In the genomic region with DNA sequence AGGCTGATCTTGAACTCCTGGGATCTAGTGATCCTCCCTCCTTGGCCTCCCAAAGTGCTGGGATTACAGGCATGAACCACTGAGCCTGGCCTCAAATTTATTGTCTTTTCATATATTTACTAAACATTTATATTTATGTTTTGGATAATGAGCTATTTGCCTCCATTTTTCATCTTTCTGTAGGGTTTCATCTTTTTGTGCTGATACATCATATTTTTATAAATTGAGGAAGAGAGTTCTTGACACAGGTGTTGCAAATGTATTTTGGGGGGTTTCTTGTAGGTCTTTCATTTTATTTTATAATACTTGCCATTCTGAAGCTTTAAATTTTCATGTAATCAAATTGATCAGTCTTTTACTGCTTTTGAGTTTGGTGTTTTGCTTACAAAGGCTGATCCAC, we compare ENCODE assay signal across 20 cellular contexts.
DNase-seq lines count a peak whose midpoint lies in the region; ATAC-seq, FAIRE-seq and TF ChIP-seq lines count a peak whose summit lies in the region.
"Had no signal": no experiment of that assay in that cellular context is flagged by ENCODE, and none has a peak within 500 bp of the region (broad histone marks: within the 10 kb centered on the region; RNA-seq: fewer than 3 reads in every experiment).

No MANE protein-coding gene starts in this region.

- no TSS peak for BruUV-seq in HepG2 (replicated peaks; lab: Mats Ljungman, UMichigan)
- BruUV-seq in IMR-90 (replicated peaks; lab: Mats Ljungman, UMichigan): no TSS peak

- no peak overlapping the region for H4K8ac ChIP-seq in IMR-90 (ENCODE audit: low read depth in 2 of 2, low read length in 2 of 2)
- no peak overlapping the region for H4K8ac ChIP-seq in H1 (ENCODE audit: extremely low read depth, insufficient read depth, low read length)

- no peak overlapping the region for H3K18ac ChIP-seq in IMR-90 (ENCODE audit: low read depth, low read length)
- no peak overlapping the region for H3K18ac ChIP-seq in H1 (ENCODE audit: extremely low read depth, low read length)

- H4K20me1 ChIP-seq in HepG2 (ENCODE audit: insufficient read depth, low read length) (no peaks in the 10 kb centered on the region), IMR-90 (ENCODE audit: insufficient read depth, low read length) (no peaks in the 10 kb centered on the region), H1 (replicated peaks in 1 of 2; ENCODE audit: control insufficient read depth in 1 of 2, insufficient read depth in 2 of 2, low read length in 2 of 2) (no peaks in the 10 kb centered on the region)
- H4K20me1 ChIP-seq: BLaER1 treated with 17β-estradiol and CSF1 and Interleukin-3, amounts not matched to agents 10 nM and 100 nM had no signal

- TF ChIP-seq CTCF in HepG2 (CRISPR knock-in tag; IDR thresholded peaks at IDR 0.05): no peak
- TF ChIP-seq CTCF in right lobe of liver (IDR thresholded peaks at IDR 0.05): no peak
- no peak for TF ChIP-seq CTCF in IMR-90 (conservative IDR thresholded peaks at IDR 0.05; ENCODE audit: low read depth, low read length)
- TF ChIP-seq CTCF in H1 (IDR thresholded peaks at IDR 0.05; ENCODE audit: control extremely low read depth in 1 of 3, insufficient read depth in 1 of 3, low read depth in 1 of 3, low read length in 3 of 3): no peak

- H3K27me3 ChIP-seq in HepG2 (ENCODE audit: control insufficient read depth in 1 of 2, insufficient read depth in 2 of 2, low read length in 2 of 2): no peaks in the 10 kb centered on the region
- no peaks in the 10 kb centered on the region for H3K27me3 ChIP-seq in right lobe of liver
- H3K27me3 ChIP-seq in IMR-90 (ENCODE audit: control insufficient read depth, insufficient read depth, low read length): no peaks in the 10 kb centered on the region
- peaks cover 0 to 1% (median 0%) of the 10 kb centered on the region in 4 experiments; a peak in 1 of 7 replicates for H3K27me3 ChIP-seq in H1 (replicated peaks in 1 of 4; ENCODE audit: control insufficient read depth in 3 of 4, extremely low read depth in 1 of 4, insufficient read depth in 3 of 4, low read length in 3 of 4)
- H3K27me3 ChIP-seq: BLaER1 treated with 17β-estradiol and CSF1 and Interleukin-3, amounts not matched to agents 10 nM and 100 nM had no signal

- TF ChIP-seq RAD21 in HepG2 (CRISPR knock-in tag; IDR thresholded peaks at IDR 0.05): no peak
- TF ChIP-seq RAD21 in IMR-90 (IDR thresholded peaks at IDR 0.05; ENCODE audit: low read length): no peak
- no peak for TF ChIP-seq RAD21 in H1 (IDR thresholded peaks at IDR 0.05 in 1 of 2, conservative IDR thresholded peaks at IDR 0.05 in 1 of 2; ENCODE audit: low read depth in 2 of 2, low read length in 2 of 2)

- H2BK20ac ChIP-seq in IMR-90 (ENCODE audit: low read depth, low read length) (no peak overlapping the region), H1 (ENCODE audit: low read length) (no peak overlapping the region)

- POLR2A ChIA-PET in HepG2 (lab: Yijun Ruan, JAX): no interaction called here
- POLR2A ChIA-PET in IMR-90 (lab: Charles Lee; ENCODE audit: unreplicated experiment): no interaction called here
- POLR2A ChIA-PET in H1 (lab: Charles Lee; ENCODE audit: partially characterized antibody): interaction anchor here (0.7 kb wide), 1 partner anchor 1492 kb away, joined by 3 read pairs; no protein-coding TSS in a partner anchor

- H3K4me3 ChIP-seq in HepG2 (replicated peaks in 1 of 3; ENCODE audit: insufficient read depth in 1 of 3, low read depth in 2 of 3, low read length in 3 of 3) (no peak overlapping the region), right lobe of liver (no peak overlapping the region), IMR-90 (ENCODE audit: insufficient read depth, low read depth, low read length) (no peak overlapping the region), H1 (ENCODE audit: extremely low read depth in 1 of 4, insufficient read depth in 2 of 4, low read depth in 3 of 4, low read length in 4 of 4) (no peak overlapping the region)
- H3K4me3 ChIP-seq: BLaER1 treated with 17β-estradiol and CSF1 and Interleukin-3, amounts not matched to agents 10 nM and 100 nM had no signal

- DNase-seq in HepG2 (ENCODE audit: low spot score) (no peak), right lobe of liver (no peak), IMR-90 (no peak), H1 (ENCODE audit: low read depth in 1 of 2, low spot score in 2 of 2) (no peak), OCI-M2 (lab: John Stamatoyannopoulos, UW; ENCODE audit: unreplicated experiment) (no peak)
- DNase-seq: 8988T; AML-193; Caco-2; Calu3; CD4-positive, alpha-beta T cell; CD8-positive, alpha-beta T cell; DMS79 treated with DMSO at 0.1 percent for 48 hours; GF-D8 had no signal

- H3K4me1 ChIP-seq in HepG2 (ENCODE audit: insufficient read depth, low read length) (no peaks in the 10 kb centered on the region), right lobe of liver (no peaks in the 10 kb centered on the region), IMR-90 (ENCODE audit: control insufficient read depth, insufficient read depth, low read length) (no peaks in the 10 kb centered on the region), H1 (replicated peaks in 1 of 4; ENCODE audit: control insufficient read depth in 3 of 4, insufficient read depth in 4 of 4, low read length in 3 of 4) (no peaks in the 10 kb centered on the region)
- H3K4me1 ChIP-seq: BLaER1 treated with 17β-estradiol and CSF1 and Interleukin-3, amounts not matched to agents 10 nM and 100 nM; Caco-2 had no signal

- H3K79me2 ChIP-seq in HepG2 (ENCODE audit: insufficient read depth, low read length) (no peaks in the 10 kb centered on the region), H1 (ENCODE audit: control insufficient read depth in 1 of 2, insufficient read depth in 2 of 2, low read length in 2 of 2) (no peaks in the 10 kb centered on the region)

- no peaks in the 10 kb centered on the region for H3K36me3 ChIP-seq in HepG2 (replicated peaks in 1 of 2; ENCODE audit: control insufficient read depth in 1 of 2, insufficient read depth in 2 of 2, low read length in 2 of 2)
- peaks cover 0 to 17% (median 0%) of the 10 kb centered on the region in 4 donors for H3K36me3 ChIP-seq in right lobe of liver
- no peaks in the 10 kb centered on the region; the same call in 1 of the 2 replicates for H3K36me3 ChIP-seq in IMR-90 (ENCODE audit: control insufficient read depth, insufficient read depth, low read length)
- no peaks in the 10 kb centered on the region for H3K36me3 ChIP-seq in H1 (ENCODE audit: control insufficient read depth in 2 of 4, insufficient read depth in 4 of 4, low read length in 3 of 4)

- H2BK12ac ChIP-seq in H1 (ENCODE audit: low read depth, low read length): no peak overlapping the region

- no peak overlapping the region for H3K56ac ChIP-seq in IMR-90 (ENCODE audit: extremely low read depth, insufficient read depth, low read length)
- H3K56ac ChIP-seq in H1 (replicated peaks; ENCODE audit: insufficient read length, low read depth, low read length): no peak overlapping the region

- no peaks in the 10 kb centered on the region for H3K9me3 ChIP-seq in HepG2 (ENCODE audit: low read length)
- H3K9me3 ChIP-seq in right lobe of liver: no peaks in the 10 kb centered on the region
- H3K9me3 ChIP-seq in IMR-90 (ENCODE audit: control insufficient read depth, insufficient read depth, low read length): no peaks in the 10 kb centered on the region
- no peaks in the 10 kb centered on the region for H3K9me3 ChIP-seq in H1 (ENCODE audit: insufficient read depth in 2 of 2, low read depth in 1 of 2, low read length in 1 of 2)
- H3K9me3 ChIP-seq: Caco-2 had no signal

- H3K4ac ChIP-seq in IMR-90 (ENCODE audit: low read depth, low read length): no peak overlapping the region
- no peak overlapping the region for H3K4ac ChIP-seq in H1 (replicated peaks; ENCODE audit: insufficient read length, low read depth, low read length)

- no peak overlapping the region for H4K5ac ChIP-seq in IMR-90 (ENCODE audit: low read depth, low read length)
- H4K5ac ChIP-seq in H1 (ENCODE audit: insufficient read length, low read depth, low read length): no peak overlapping the region

- in situ Hi-C loops in HepG2 (cut with HindIII; ENCODE audit: extremely low pct_ligation_motif_present, low pct_unique_long_range_greater_than_20kb): no loop called here
- in situ Hi-C loops in IMR-90 (cut with MboI; ENCODE audit: low sequenced_read_pairs): no loop called here

- FAIRE-seq in HepG2 (lab: Jason Lieb, UNC) (no peak), H1 (lab: Jason Lieb, UNC) (no peak)
- FAIRE-seq: A204.1, D721Med, G401.6, GM12891 had no signal

- no peak overlapping the region for H2AFZ ChIP-seq in HepG2 (ENCODE audit: low read length)
- no peak overlapping the region for H2AFZ ChIP-seq in IMR-90 (replicated peaks; ENCODE audit: low read length, poor library complexity)
- H2AFZ ChIP-seq in H1 (ENCODE audit: low read length): no peak overlapping the region

- H3K27ac ChIP-seq in HepG2 (ENCODE audit: extremely low read length, insufficient read depth, low read length) (no peak overlapping the region), right lobe of liver (no peak overlapping the region), IMR-90 (ENCODE audit: insufficient read depth, low read length) (no peak overlapping the region), H1 (ENCODE audit: low read depth, low read length) (no peak overlapping the region)
- H3K27ac ChIP-seq: BLaER1 treated with 17β-estradiol and CSF1 and Interleukin-3, amounts not matched to agents 10 nM and 100 nM; C4-2B had no signal

- no peaks in the 10 kb centered on the region for H3K23me2 ChIP-seq in H1 (ENCODE audit: low read depth, low read length)

- no peak overlapping the region for H3K14ac ChIP-seq in IMR-90 (replicated peaks; ENCODE audit: low read depth, low read length)
- no peak overlapping the region for H3K14ac ChIP-seq in H1 (ENCODE audit: insufficient read length)

- intact Hi-C loops in HepG2 (cut with micrococcal nuclease; ENCODE audit: unreplicated experiment) (no loop called here), right lobe of liver (cut with DNase I) (no loop called here), IMR-90 (cut with micrococcal nuclease) (no loop called here)

- H3K9ac ChIP-seq in HepG2 (ENCODE audit: insufficient read depth, low read depth, low read length) (no peak overlapping the region), IMR-90 (ENCODE audit: low read depth, low read length) (no peak overlapping the region), H1 (replicated peaks in 1 of 4; ENCODE audit: extremely low read depth in 1 of 4, low read depth in 3 of 4, low read length in 3 of 4) (no peak overlapping the region)
- H3K9ac ChIP-seq: BLaER1 treated with 17β-estradiol and CSF1 and Interleukin-3, amounts not matched to agents 10 nM and 100 nM had no signal

- no peak overlapping the region for H2AK9ac ChIP-seq in IMR-90 (replicated peaks; ENCODE audit: low read depth, low read length, poor library complexity)

- dilution Hi-C loops in IMR-90 (cut with HindIII; ENCODE audit: low sequenced_read_pairs, unreplicated experiment): no loop called here

- H3K4me2 ChIP-seq in HepG2 (ENCODE audit: low read depth, low read length): no peak overlapping the region
- H3K4me2 ChIP-seq in IMR-90 (ENCODE audit: low read depth, low read length): no peak overlapping the region
- no peak overlapping the region for H3K4me2 ChIP-seq in H1 (ENCODE audit: insufficient read depth in 1 of 2, low read depth in 2 of 2, low read length in 2 of 2)
- H3K4me2 ChIP-seq: BLaER1 treated with 17β-estradiol and CSF1 and Interleukin-3, amounts not matched to agents 10 nM and 100 nM had no signal

- TF ChIP-seq EP300 in HepG2 (IDR thresholded peaks at IDR 0.05; ENCODE audit: low read depth in 2 of 2, low read length in 2 of 2): no peak
- TF ChIP-seq EP300 in HepG2 (CRISPR knock-in tag; IDR thresholded peaks at IDR 0.05; ENCODE audit: borderline replicate concordance): no peak
- no peak for TF ChIP-seq EP300 in H1 (IDR thresholded peaks at IDR 0.05; ENCODE audit: borderline replicate concordance in 1 of 2, low read depth in 2 of 2, low read length in 2 of 2)

- H2AK5ac ChIP-seq in IMR-90 (ENCODE audit: low read depth, low read length) (no peak overlapping the region), H1 (ENCODE audit: low read depth, low read length) (no peak overlapping the region)

- no peak for ATAC-seq in HepG2
- no peak for ATAC-seq in right lobe of liver
- no peak for ATAC-seq in IMR-90 (ENCODE audit: low read depth)
- no peak for ATAC-seq in GM19035 (IDR thresholded peaks at IDR 0.05; ENCODE audit: unreplicated experiment)
- ATAC-seq: CD8-positive, alpha-beta T cell had no signal

- TF ChIP-seq POLR2A in HepG2 (IDR thresholded peaks at IDR 0.05; ENCODE audit: insufficient read depth in 1 of 2, low read depth in 2 of 2, low read length in 2 of 2) (no peak), right lobe of liver (IDR thresholded peaks at IDR 0.05) (no peak), IMR-90 (IDR thresholded peaks at IDR 0.05; ENCODE audit: low read depth, low read length) (no peak), H1 (IDR thresholded peaks at IDR 0.05; ENCODE audit: control extremely low read depth in 1 of 2, low read depth in 2 of 2, low read length in 2 of 2) (no peak)

- H2BK15ac ChIP-seq in IMR-90 (ENCODE audit: low read depth, low read length) (no peak overlapping the region), H1 (ENCODE audit: low read length) (no peak overlapping the region)

- H3K23ac ChIP-seq in IMR-90 (ENCODE audit: low read depth, low read length): no peak overlapping the region
- no peak overlapping the region for H3K23ac ChIP-seq in H1 (ENCODE audit: insufficient read length)

- H3K79me1 ChIP-seq in IMR-90 (ENCODE audit: low read depth in 1 of 2, low read length in 2 of 2): no peaks in the 10 kb centered on the region
- H3K79me1 ChIP-seq in H1 (ENCODE audit: low read depth, low read length): no peaks in the 10 kb centered on the region

- CTCF ChIA-PET in HepG2 (lab: Yijun Ruan, JAX; ENCODE audit: low intra/inter-chr PET ratio, low total read pairs): no interaction called here
- CTCF ChIA-PET in IMR-90 (lab: Yijun Ruan, JAX): no interaction called here
- CTCF ChIA-PET in H1 (lab: Charles Lee; ENCODE audit: partially characterized antibody): interaction anchor here (1.0 to 1.1 kb wide), 2 partner anchors 201 to 653 kb away, joined by 3 to 4 read pairs; no protein-coding TSS in a partner anchor

- no peak overlapping the region for H2BK5ac ChIP-seq in IMR-90 (ENCODE audit: low read depth, low read length, poor library complexity, severe bottlenecking)
- no peak overlapping the region for H2BK5ac ChIP-seq in H1 (ENCODE audit: low read depth, low read length)

- H3K9me1 ChIP-seq in IMR-90 (ENCODE audit: insufficient read depth, low read length): no peaks in the 10 kb centered on the region

- H4K91ac ChIP-seq in IMR-90 (ENCODE audit: insufficient read depth, low read depth, low read length): no peak overlapping the region
- H4K91ac ChIP-seq in H1 (replicated peaks; ENCODE audit: insufficient read length, low read length): no peak overlapping the region

- H2BK120ac ChIP-seq in IMR-90 (ENCODE audit: low read depth, low read length): no peak overlapping the region
- H2BK120ac ChIP-seq in H1 (replicated peaks; ENCODE audit: low read depth, low read length): no peak overlapping the region

Comparison
In these comparisons a context has a peak if more than half of its experiments do, and no peak if none do; other contexts are left out.
1. Of the 41 proteins assayed by ChIP-seq in both HepG2 and H1: peak only in HepG2: none; only in H1: none; in both: MAFK; in neither: 40.